In the genomic region with DNA sequence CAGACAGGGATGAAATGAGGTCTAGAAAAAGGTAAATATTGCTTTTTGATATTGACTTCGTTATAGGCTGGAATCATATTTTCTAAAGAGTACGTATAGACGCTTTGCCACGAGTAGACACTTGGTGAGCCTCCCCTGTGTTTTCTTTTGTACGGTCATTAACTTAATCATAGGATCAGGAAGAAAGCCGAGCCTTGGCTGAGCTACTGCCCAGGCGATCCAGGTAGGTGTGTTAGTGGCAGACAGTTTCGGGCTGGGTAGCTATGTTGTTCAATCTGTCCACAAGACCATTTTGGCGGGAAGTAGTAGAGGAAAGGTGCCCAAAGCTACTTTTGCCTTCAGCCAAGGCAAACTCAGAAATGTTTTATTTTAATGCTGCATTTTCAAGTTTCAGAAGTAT, we compare ENCODE assay signal across 20 cellular contexts. TPM values are rescaled to one million over a fixed set of nuclear protein-coding genes. Genes with fewer than 3 reads are reported as not detected.
DNase-seq lines count a peak whose midpoint lies in the region; ATAC-seq and TF ChIP-seq lines count a peak whose summit lies in the region.
"Had no signal": no experiment of that assay in that cellular context is flagged by ENCODE, and none has a peak within 500 bp of the region (broad histone marks: within the 10 kb centered on the region; RNA-seq: fewer than 3 reads in every experiment).

No MANE protein-coding gene starts in this region.

- H3K27ac ChIP-seq in left ventricle myocardium inferior (replicated peaks) (peak overlapping the region; percentile 67), mesenchymal stem cell (ENCODE audit: low read length, poor library complexity, severe bottlenecking) (no peak overlapping the region)
- H3K27ac ChIP-seq in CD8-positive, alpha-beta memory T cell (ENCODE audit: low read depth, low read length) = no peak overlapping the region
- H3K27ac ChIP-seq: BLaER1 treated with 17β-estradiol and CSF1 and Interleukin-3, amounts not matched to agents 10 nM and 100 nM had no signal

- H3K9me3 Mint-ChIP-seq in WTC11 = no peaks in the 10 kb centered on the region
- no peaks in the 10 kb centered on the region for H3K9me3 Mint-ChIP-seq in CD8-positive, alpha-beta memory T cell
- H3K9me3 Mint-ChIP-seq: CD8-positive, alpha-beta T cell had no signal

- intact Hi-C loops in left ventricle myocardium inferior (cut with micrococcal nuclease) (no loop called here), Right ventricle myocardium inferior (cut with DNase I) (loop anchor here (10.0 kb wide), 1 partner anchor 291 kb away; no protein-coding TSS in a partner anchor)

- no peak for TF ChIP-seq CTCF in left ventricle myocardium inferior (IDR thresholded peaks at IDR 0.05; ENCODE audit: borderline replicate concordance)
- no peak for TF ChIP-seq CTCF in WTC11 (IDR thresholded peaks at IDR 0.05)

- H2AFZ ChIP-seq in mesenchymal stem cell (ENCODE audit: low read depth, low read length) = no peak overlapping the region

- no peak for DNase-seq in left ventricle myocardium inferior
- no peak for DNase-seq in Right ventricle myocardium inferior (ENCODE audit: missing footprints)
- DNase-seq in WTC11 (ENCODE audit: low spot score) = no peak
- no peak for DNase-seq in mesenchymal stem cell
- DNase-seq in medulla oblongata (ENCODE audit: extremely low spot score) = no peak
- DNase-seq in CD8-positive, alpha-beta memory T cell = no peak
- DNase-seq: 8988T; CD8-positive, alpha-beta T cell; COR-L47; DMS 273 treated with DMSO at 0.1 percent for 48 hours; DMS53; DND-41; EL; HFFc6 had no signal

- H3K27me3 ChIP-seq in left ventricle myocardium inferior (ENCODE audit: low read depth) (peaks cover 67% of the 10 kb centered on the region), mesenchymal stem cell (ENCODE audit: control insufficient read depth in 1 of 2, insufficient read depth in 1 of 2, low read length in 2 of 2) (no peaks in the 10 kb centered on the region)
- H3K27me3 ChIP-seq in CD8-positive, alpha-beta memory T cell (ENCODE audit: insufficient read depth, low read length, poor library complexity, severe bottlenecking) = no peaks in the 10 kb centered on the region

- H3K18ac ChIP-seq in mesenchymal stem cell (ENCODE audit: low read depth in 1 of 2, low read length in 2 of 2) = no peak overlapping the region

- no peak overlapping the region for H2AK5ac ChIP-seq in mesenchymal stem cell (ENCODE audit: low read length, severe bottlenecking)

- no peaks in the 10 kb centered on the region for H3K9me3 ChIP-seq in left ventricle myocardium inferior (replicated peaks)
- no peaks in the 10 kb centered on the region for H3K9me3 ChIP-seq in mesenchymal stem cell (ENCODE audit: control insufficient read depth, low read length)
- no peaks in the 10 kb centered on the region for H3K9me3 ChIP-seq in CD8-positive, alpha-beta memory T cell (ENCODE audit: low read length)

- peak overlapping the region; percentile 58 for H3K4me3 Mint-ChIP-seq in WTC11
- H3K4me3 Mint-ChIP-seq in CD8-positive, alpha-beta memory T cell = peak overlapping the region in 1 of 7 donors; percentile 61
- H3K4me3 Mint-ChIP-seq: B cell; CD8-positive, alpha-beta T cell; HFFc6 had no signal

- H2BK12ac ChIP-seq in mesenchymal stem cell (ENCODE audit: low read length in 2 of 2) = no peak overlapping the region

- CTCF ChIA-PET in WTC11 (lab: Charles Lee) = interaction anchor here (0.7 kb wide), 1 partner anchor 26 kb away, joined by 3 read pairs; no protein-coding TSS in a partner anchor
- CTCF ChIA-PET in CD8-positive, alpha-beta memory T cell (lab: Charles Lee) = interaction anchor here (1.0 kb wide), 1 partner anchor 80 kb away, joined by 3 read pairs; no protein-coding TSS in a partner anchor

- no peak overlapping the region for H3K4me2 ChIP-seq in mesenchymal stem cell (ENCODE audit: low read length, poor library complexity, severe bottlenecking)
- H3K4me2 ChIP-seq: BLaER1 treated with 17β-estradiol and CSF1 and Interleukin-3, amounts not matched to agents 10 nM and 100 nM had no signal

- H3K4me1 Mint-ChIP-seq in WTC11 = peaks cover 24% of the 10 kb centered on the region
- peaks cover 13 to 16% (median 14%) of the 10 kb centered on the region in 3 donors for H3K4me1 Mint-ChIP-seq in CD8-positive, alpha-beta memory T cell

- no peak overlapping the region for H2BK120ac ChIP-seq in mesenchymal stem cell (ENCODE audit: low read depth, low read length)

- WGBS in mesenchymal stem cell = 91% methylated on average over 8 of the region's 9 CpGs

- H3K4me1 ChIP-seq in left ventricle myocardium inferior (peaks cover 29% of the 10 kb centered on the region), mesenchymal stem cell (ENCODE audit: control insufficient read depth, insufficient read depth, low read depth, low read length) (peaks cover 13% of the 10 kb centered on the region)
- peaks cover 7% of the 10 kb centered on the region for H3K4me1 ChIP-seq in CD8-positive, alpha-beta memory T cell (ENCODE audit: insufficient read depth, low read length)

- no peak overlapping the region for H3K27ac Mint-ChIP-seq in WTC11
- peak overlapping the region in 1 of 8 donors; percentile 26 for H3K27ac Mint-ChIP-seq in CD8-positive, alpha-beta memory T cell
- H3K27ac Mint-ChIP-seq: B cell; CD8-positive, alpha-beta T cell; HFFc6 had no signal

- H3K36me3 ChIP-seq in left ventricle myocardium inferior (no peaks in the 10 kb centered on the region), mesenchymal stem cell (ENCODE audit: control insufficient read depth in 1 of 2, insufficient read depth in 2 of 2, low read depth in 1 of 2, low read length in 2 of 2) (peaks cover 0 to 6% of the 10 kb centered on the region in 2 experiments)
- no peaks in the 10 kb centered on the region for H3K36me3 ChIP-seq in CD8-positive, alpha-beta memory T cell (ENCODE audit: insufficient read depth, low read length)

- peaks cover 97% of the 10 kb centered on the region for H3K27me3 Mint-ChIP-seq in WTC11 (ENCODE audit: low read depth)
- peaks cover 1 to 5% of the 10 kb centered on the region in 2 donors for H3K27me3 Mint-ChIP-seq in CD8-positive, alpha-beta memory T cell

- H2BK5ac ChIP-seq in mesenchymal stem cell (ENCODE audit: low read depth, low read length, poor library complexity, severe bottlenecking) = no peak overlapping the region

- peaks cover 2% of the 10 kb centered on the region for H3K79me1 ChIP-seq in mesenchymal stem cell (replicated peaks; ENCODE audit: low read length, poor library complexity, severe bottlenecking)

- POLR2A ChIA-PET in WTC11 (lab: Charles Lee) = no interaction called here
- POLR2A ChIA-PET in CD8-positive, alpha-beta memory T cell (lab: Charles Lee) = no interaction called here

- H2BK15ac ChIP-seq in mesenchymal stem cell (ENCODE audit: low read depth, poor library complexity, severe bottlenecking) = no peak overlapping the region

- H3K9ac ChIP-seq in mesenchymal stem cell (ENCODE audit: low read length) = peak overlapping the region; percentile 47
- H3K9ac ChIP-seq: BLaER1 treated with 17β-estradiol and CSF1 and Interleukin-3, amounts not matched to agents 10 nM and 100 nM had no signal

- H3K36me3 Mint-ChIP-seq in WTC11 = no peaks in the 10 kb centered on the region; the same call in 1 of the 2 replicates
- peaks cover 0 to 8% (median 0%) of the 10 kb centered on the region in 3 donors for H3K36me3 Mint-ChIP-seq in CD8-positive, alpha-beta memory T cell

- H3K4me3 ChIP-seq in left ventricle myocardium inferior (no peak overlapping the region), mesenchymal stem cell (ENCODE audit: insufficient read depth in 1 of 2, low read depth in 1 of 2, low read length in 2 of 2) (peak overlapping the region in 1 of 2 experiments; percentile 59)
- no peak overlapping the region for H3K4me3 ChIP-seq in CD8-positive, alpha-beta memory T cell (ENCODE audit: low read length)
- H3K4me3 ChIP-seq: BLaER1 treated with 17β-estradiol and CSF1 and Interleukin-3, amounts not matched to agents 10 nM and 100 nM; GM12878 had no signal

- H4K91ac ChIP-seq in mesenchymal stem cell (ENCODE audit: low read length) = no peak overlapping the region

- no peak overlapping the region for H3K4ac ChIP-seq in mesenchymal stem cell (ENCODE audit: low read depth in 1 of 2, low read length in 2 of 2)

- no peak overlapping the region for H3K14ac ChIP-seq in mesenchymal stem cell (ENCODE audit: low read length in 2 of 2)

- H3K23ac ChIP-seq in mesenchymal stem cell (ENCODE audit: low read length in 2 of 2) = no peak overlapping the region

- H4K8ac ChIP-seq in mesenchymal stem cell (ENCODE audit: low read length) = no peak overlapping the region

- ATAC-seq in Right ventricle myocardium inferior = no peak
- ATAC-seq in WTC11 = no peak
- no peak for ATAC-seq in HG03378 (IDR thresholded peaks at IDR 0.05; ENCODE audit: unreplicated experiment)
- ATAC-seq: CD8-positive, alpha-beta T cell; GM12878; HCT116; HepG2 had no signal

TF ChIP-seq in WTC11, 78 proteins besides CTCF, POLR2A, EP300 and RAD21 (continues in another document):
- no peak for TF ChIP-seq ZNF138 (CRISPR knock-in tag; conservative IDR thresholded peaks at IDR 0.05)
- TF ChIP-seq HMGXB4 (CRISPR knock-in tag; IDR thresholded peaks at IDR 0.05) = no peak
- TF ChIP-seq, protein P1, sequence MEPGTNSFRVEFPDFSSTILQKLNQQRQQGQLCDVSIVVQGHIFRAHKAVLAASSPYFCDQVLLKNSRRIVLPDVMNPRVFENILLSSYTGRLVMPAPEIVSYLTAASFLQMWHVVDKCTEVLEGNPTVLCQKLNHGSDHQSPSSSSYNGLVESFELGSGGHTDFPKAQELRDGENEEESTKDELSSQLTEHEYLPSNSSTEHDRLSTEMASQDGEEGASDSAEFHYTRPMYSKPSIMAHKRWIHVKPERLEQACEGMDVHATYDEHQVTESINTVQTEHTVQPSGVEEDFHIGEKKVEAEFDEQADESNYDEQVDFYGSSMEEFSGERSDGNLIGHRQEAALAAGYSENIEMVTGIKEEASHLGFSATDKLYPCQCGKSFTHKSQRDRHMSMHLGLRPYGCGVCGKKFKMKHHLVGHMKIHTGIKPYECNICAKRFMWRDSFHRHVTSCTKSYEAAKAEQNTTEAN (CRISPR knock-in tag; IDR thresholded peaks at IDR 0.05) = no peak

RNA-seq across cellular contexts. Expression of gene PRDM8, which starts 8.8 kb away (rescaled TPM):
- total RNA-seq in left ventricle myocardium inferior = 0.66 TPM
- 1.2 TPM for total RNA-seq in Right ventricle myocardium inferior
- 0.14 TPM in 1 of 3 replicates, not detected in the others for total RNA-seq in WTC11 (2021)
- 2.1 TPM for polyA plus RNA-seq in mesenchymal stem cell (2013, experiment 1 of 2)
- 1.8 TPM for polyA plus RNA-seq in mesenchymal stem cell (2013, experiment 2 of 2)
- total RNA-seq in CD8-positive, alpha-beta memory T cell = 10 to 100 TPM; 10.9 to 12.7 TPM
- polyA plus RNA-seq in CD8-positive, alpha-beta memory T cell = 2.4 TPM
- total RNA-seq: HepG2 had no signal
